8 cellular contexts compared by ENCODE assay signal in the genomic region with DNA sequence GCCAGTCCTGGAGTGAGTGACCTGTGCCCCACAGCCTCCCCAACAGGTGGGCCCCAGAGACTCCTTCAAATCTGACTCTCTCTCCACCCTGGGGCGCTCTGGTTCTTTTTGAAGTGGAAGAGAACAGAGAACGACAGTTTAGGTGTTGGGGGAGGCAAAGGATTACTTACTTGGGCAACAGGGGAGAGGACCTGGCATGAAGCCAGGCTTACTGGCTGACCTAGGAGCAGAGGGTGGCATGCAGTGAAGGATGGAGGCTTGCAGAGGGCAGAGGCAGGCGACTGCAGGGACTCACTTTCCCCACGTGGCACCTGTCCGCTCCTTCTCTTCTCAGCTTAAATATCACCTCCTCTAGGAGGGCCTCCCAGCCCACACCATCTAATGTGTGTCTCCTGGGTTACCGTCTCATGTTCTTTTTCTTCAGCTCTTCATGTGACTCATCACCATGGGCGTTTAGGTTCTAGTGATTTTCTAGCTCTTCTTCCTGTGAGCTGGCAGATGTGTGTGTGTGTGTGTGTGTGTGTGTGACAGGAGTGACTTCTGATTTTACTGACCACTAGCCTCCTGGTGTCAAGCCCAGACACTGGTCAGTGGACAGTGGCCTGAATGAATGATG. TPM values are rescaled to one million over a fixed set of nuclear protein-coding genes. Genes with fewer than 3 reads are reported as not detected.
DNase-seq lines count a peak whose midpoint lies in the region; ATAC-seq, FAIRE-seq and TF ChIP-seq lines count a peak whose summit lies in the region.
"Had no signal": no experiment of that assay in that cellular context is flagged by ENCODE, and none has a peak within 500 bp of the region (broad histone marks: within the 10 kb centered on the region; RNA-seq: fewer than 3 reads in every experiment).

No MANE protein-coding gene starts in this region.

- CTCF ChIA-PET in Caco-2 (lab: Charles Lee): interaction anchor here (0.5 to 2.5 kb wide), 15 partner anchors 11 to 272 kb away, joined by 3 to 58 read pairs (median 5); a partner anchor contains a TSS

- BruUV-seq in Caco-2 (replicated peaks; lab: Mats Ljungman, UMichigan): no TSS peak

- H3K27me3 Mint-ChIP-seq in Caco-2 (ENCODE audit: insufficient read depth, unreplicated experiment): no peaks in the 10 kb centered on the region

- DNase-seq in EH (ENCODE audit: low read depth): peak; percentile 90
- peak; percentile 79 for DNase-seq in NCI-H226
- DNase-seq in foreskin fibroblast: peak; percentile 95 to 96
- DNase-seq in Caco-2: no peak
- DNase-seq in D721Med (ENCODE audit: insufficient read length, low spot score): no peak
- DNase-seq: NCI-H1092 had no signal

- ATAC-seq in GM19351 (IDR thresholded peaks at IDR 0.05; ENCODE audit: unreplicated experiment): no peak

- H3K27me3 ChIP-seq in Caco-2 (replicated peaks; ENCODE audit: control insufficient read depth, insufficient read depth, low read length): no peaks in the 10 kb centered on the region

- H3K4me3 ChIP-seq in foreskin fibroblast (ENCODE audit: low read depth in 1 of 2, low read length in 2 of 2): no peak overlapping the region
- no peak overlapping the region for H3K4me3 ChIP-seq in Caco-2 (ENCODE audit: low read depth, low read length)

- H3K9me3 Mint-ChIP-seq in Caco-2 (ENCODE audit: unreplicated experiment): no peaks in the 10 kb centered on the region
- H3K9me3 Mint-ChIP-seq: natural killer cell had no signal

- intact Hi-C loops in Caco-2 (cut with micrococcal nuclease; ENCODE audit: unreplicated experiment): loop anchor here (5.0 kb wide), 3 partner anchors 83 to 453 kb away; no protein-coding TSS in a partner anchor

- peaks cover 20% of the 10 kb centered on the region for H3K4me1 Mint-ChIP-seq in Caco-2 (ENCODE audit: low read depth, unreplicated experiment)

- POLR2A ChIA-PET in Caco-2 (lab: Charles Lee): interaction anchor here (0.6 to 0.7 kb wide), 2 partner anchors 16 to 43 kb away, joined by 3 to 5 read pairs; a partner anchor contains a TSS

- H3K36me3 Mint-ChIP-seq in Caco-2 (ENCODE audit: insufficient read depth, unreplicated experiment): no peaks in the 10 kb centered on the region
- H3K36me3 Mint-ChIP-seq: natural killer cell had no signal

- TF ChIP-seq CTCF in foreskin fibroblast (IDR thresholded peaks at IDR 0.05; ENCODE audit: low read depth, low read length) (no peak), Caco-2 (IDR thresholded peaks at IDR 0.05; ENCODE audit: insufficient read depth in 1 of 2, low read depth in 1 of 2, low read length in 1 of 2, severe bottlenecking in 1 of 2, unreplicated experiment in 1 of 2) (no peak), D721Med (IDR thresholded peaks at IDR 0.05; ENCODE audit: insufficient read depth, missing control alignments) (no peak)

- no peaks in the 10 kb centered on the region for H3K9me3 ChIP-seq in Caco-2

- H3K27ac Mint-ChIP-seq in Caco-2 (ENCODE audit: unreplicated experiment): no peak overlapping the region
- H3K27ac Mint-ChIP-seq: natural killer cell had no signal

- FAIRE-seq in D721Med (lab: Jason Lieb, UNC): no peak

- H3K4me3 Mint-ChIP-seq in Caco-2 (ENCODE audit: unreplicated experiment): no peak overlapping the region
- H3K4me3 Mint-ChIP-seq: natural killer cell had no signal

- H3K4me1 ChIP-seq in Caco-2: peaks cover 11% of the 10 kb centered on the region; the same call in 1 of the 2 replicates

- no peaks in the 10 kb centered on the region for H3K36me3 ChIP-seq in Caco-2 (ENCODE audit: control insufficient read depth, insufficient read depth, low read length)

RNA-seq across cellular contexts. Expression of a gene that starts 15.5 kb away (rescaled TPM):
- total RNA-seq in Caco-2 (2022): 53.3 and 54.8 TPM in 2 replicates

RNA-seq across cellular contexts. Expression of a gene that starts 15.9 kb away (rescaled TPM):
- total RNA-seq in Caco-2 (2022): 1.4 and 1.5 TPM in 2 replicates

RNA-seq across cellular contexts. Expression of a gene that starts 16.0 kb away (rescaled TPM):
- total RNA-seq in Caco-2 (2022): 23.4 and 30.3 TPM in 2 replicates

RNA-seq across cellular contexts. Expression of a gene that starts 27.7 kb away (rescaled TPM):
- total RNA-seq in Caco-2 (2022): 26.2 and 29.8 TPM in 2 replicates

RNA-seq across cellular contexts. Expression of a gene that starts 27.8 kb away (rescaled TPM):
- total RNA-seq in Caco-2 (2022): 82.1 and 84.1 TPM in 2 replicates

Comparison
In these comparisons a context has a peak if more than half of its experiments do, and no peak if none do; other contexts are left out.
1. DNase-seq: peak in EH (single experiment), NCI-H226 (single experiment) and foreskin fibroblast (2 of 2); none in Caco-2 (0 of 2) and D721Med (single experiment).